8 cellular contexts compared by ENCODE assay signal in genomic region chr2:50392185-50392584, GRCh38.
"Had no signal": no experiment of that assay in that cellular context is flagged by ENCODE, and none has a peak within 500 bp of the region (broad histone marks: within the 10 kb centered on the region; RNA-seq: fewer than 3 reads in every experiment).

No MANE protein-coding gene starts in this region.

- DNase-seq: GM23248, GOT3, H7, HFFc6, KBM-7 had no signal

- FAIRE-seq: HepG2 had no signal

- H3K27ac ChIP-seq: GM23248 had no signal

- H2AFZ ChIP-seq: GM23248 had no signal

- H3K4me3 ChIP-seq: GM23248, HAP-1 had no signal

- H3K9me3 ChIP-seq: HAP-1 had no signal

- H3K9ac ChIP-seq: GM23248 had no signal

- H3K36me3 ChIP-seq: HAP-1 had no signal

- ATAC-seq: HCT116, HepG2 had no signal
